Comparison of ENCODE assay signal across 8 cellular contexts in genomic region chr21:44299085-44299457, GRCh38. TPM values are rescaled to one million over a fixed set of nuclear protein-coding genes. Genes with fewer than 3 reads are reported as not detected.
DNase-seq lines count a peak whose midpoint lies in the region; ATAC-seq and TF ChIP-seq lines count a peak whose summit lies in the region.

No MANE protein-coding gene starts in this region.

- TF ChIP-seq POLR2A in heart left ventricle (IDR thresholded peaks at IDR 0.05): no peak

- DNase-seq in heart left ventricle (no peak), cardiac septum (ENCODE audit: low spot score) (no peak), thoracic aorta (ENCODE audit: low spot score) (no peak), NOMO-1 treated with DMSO at 0.1 percent for 48 hours (lab: John Stamatoyannopoulos, UW; ENCODE audit: unreplicated experiment) (no peak), NCI-H1436 (lab: John Stamatoyannopoulos, UW) (no peak)
- DNase-seq in stimulated activated CD4-positive, alpha-beta T cell treated with anti-CD3 and anti-CD28 coated beads, Interleukin-4, amount 100 ng/mL, for 24 hours: no peak

- TF ChIP-seq CTCF in heart left ventricle (IDR thresholded peaks at IDR 0.05) (no peak), thoracic aorta (IDR thresholded peaks at IDR 0.05) (no peak)

- no peak for ATAC-seq in heart left ventricle
- no peak for ATAC-seq in thoracic aorta (ENCODE audit: insufficient number of reproducible peaks, low FRiP score, low read depth)

- peaks cover 50% of the 10 kb centered on the region for H3K4me1 Mint-ChIP-seq in activated naive CD8-positive, alpha-beta T cell (ENCODE audit: low read depth)

- intact Hi-C loops in heart left ventricle (cut with DNase I): loop anchor here in 1 of 10 donors (5.0 kb wide), 2 partner anchors 183 to 287 kb away; partner anchors contain the start of gene TRAPPC10
- intact Hi-C loops in cardiac septum (cut with DNase I): no loop called here

- H3K4me1 ChIP-seq in heart left ventricle (peaks cover 9 to 67% (median 59%) of the 10 kb centered on the region in 12 donors), thoracic aorta (ENCODE audit: control insufficient read depth in 1 of 2, low read depth in 2 of 2) (peaks cover 27 to 55% of the 10 kb centered on the region in 2 donors)

- H3K36me3 Mint-ChIP-seq in activated naive CD8-positive, alpha-beta T cell: no peaks in the 10 kb centered on the region

- no peaks in the 10 kb centered on the region for H3K27me3 Mint-ChIP-seq in activated naive CD8-positive, alpha-beta T cell

- H3K27ac ChIP-seq in heart left ventricle (peak overlapping the region; percentile 80 to 97 (median 92)), thoracic aorta (peak overlapping the region; percentile 76 to 81)

- H3K27me3 ChIP-seq in heart left ventricle: no peaks in the 10 kb centered on the region
- no peaks in the 10 kb centered on the region for H3K27me3 ChIP-seq in thoracic aorta (replicated peaks; ENCODE audit: insufficient read depth)

- H3K27ac Mint-ChIP-seq in activated naive CD8-positive, alpha-beta T cell: peak overlapping the region; percentile 89

- 40 to 49% (median 45%) methylated on average over 10 of the region's 10 CpGs for WGBS in heart left ventricle, 4 donors

- H3K36me3 ChIP-seq in heart left ventricle (peaks cover 0 to 5% (median 0%) of the 10 kb centered on the region in 9 donors), thoracic aorta (no peaks in the 10 kb centered on the region)

- peak overlapping the region; percentile 90 for H3K4me3 Mint-ChIP-seq in activated naive CD8-positive, alpha-beta T cell

- peak overlapping the region; percentile 53 to 96 (median 83) for H3K4me3 ChIP-seq in heart left ventricle
- peak overlapping the region; percentile 59 for H3K4me3 ChIP-seq in iPS-18c (ENCODE audit: insufficient read depth, low read depth, low read length)
- H3K4me3 ChIP-seq in thoracic aorta: peak overlapping the region; percentile 83

- H3K9me3 Mint-ChIP-seq in activated naive CD8-positive, alpha-beta T cell (ENCODE audit: low read depth): no peaks in the 10 kb centered on the region

- H3K9me3 ChIP-seq in heart left ventricle (no peaks in the 10 kb centered on the region), iPS-18c (ENCODE audit: control insufficient read depth, insufficient read depth, low read length) (no peaks in the 10 kb centered on the region), thoracic aorta (no peaks in the 10 kb centered on the region)

RNA-seq across cellular contexts. Expression of gene PFKL, which starts 0.8 kb away (rescaled TPM):
- 10 to 100 TPM; 36.9 to 85.1 (median 46.1) TPM for total RNA-seq in heart left ventricle
- 10 to 100 TPM; 34.0 to 61.6 TPM for polyA plus RNA-seq in heart left ventricle
- total RNA-seq in cardiac septum: 60.3 TPM
- 100 to 1,000 TPM in 1 of 2 donors, 10 to 100 TPM in 1; 91.0 to 119 TPM for total RNA-seq in thoracic aorta

RNA-seq across cellular contexts. Expression of gene AIRE, which starts 13.4 kb away (rescaled TPM):
- total RNA-seq in heart left ventricle: under 1 TPM in 2 of 9 donors, not detected in 7; 0.16 to 0.21 TPM
- under 1 TPM in 1 of 2 donors, not detected in 1; 0.03 TPM for polyA plus RNA-seq in heart left ventricle
- total RNA-seq in cardiac septum: 0.11 TPM
- total RNA-seq in thoracic aorta: not detected

RNA-seq across cellular contexts. Expression of gene DNMT3L, which starts 37.4 kb away (rescaled TPM):
- total RNA-seq in heart left ventricle (not detected), cardiac septum (not detected), thoracic aorta (not detected)
- not detected for polyA plus RNA-seq in heart left ventricle

RNA-seq across cellular contexts. Expression of gene CFAP410, which starts 40.1 kb away (rescaled TPM):
- total RNA-seq in heart left ventricle (10 to 100 TPM; 10.4 to 31.6 (median 15.3) TPM), cardiac septum (15.8 TPM), thoracic aorta (10 to 100 TPM; 48.8 to 51.3 TPM)
- polyA plus RNA-seq in heart left ventricle: 10 to 100 TPM; 18.6 to 20.3 TPM

RNA-seq across cellular contexts. Expression of gene TRPM2, which starts 54.4 kb away (rescaled TPM):
- 10 to 100 TPM in 1 of 9 donors, 1 to 10 TPM in 4, under 1 TPM in 4; 0.66 to 20.5 (median 1.2) TPM for total RNA-seq in heart left ventricle
- 1 to 10 TPM in 1 of 2 donors, under 1 TPM in 1; 0.91 to 1.2 TPM for polyA plus RNA-seq in heart left ventricle
- total RNA-seq in cardiac septum: 1.2 TPM
- total RNA-seq in thoracic aorta: 10 to 100 TPM; 10.4 to 12.9 TPM
